In the genomic region with DNA sequence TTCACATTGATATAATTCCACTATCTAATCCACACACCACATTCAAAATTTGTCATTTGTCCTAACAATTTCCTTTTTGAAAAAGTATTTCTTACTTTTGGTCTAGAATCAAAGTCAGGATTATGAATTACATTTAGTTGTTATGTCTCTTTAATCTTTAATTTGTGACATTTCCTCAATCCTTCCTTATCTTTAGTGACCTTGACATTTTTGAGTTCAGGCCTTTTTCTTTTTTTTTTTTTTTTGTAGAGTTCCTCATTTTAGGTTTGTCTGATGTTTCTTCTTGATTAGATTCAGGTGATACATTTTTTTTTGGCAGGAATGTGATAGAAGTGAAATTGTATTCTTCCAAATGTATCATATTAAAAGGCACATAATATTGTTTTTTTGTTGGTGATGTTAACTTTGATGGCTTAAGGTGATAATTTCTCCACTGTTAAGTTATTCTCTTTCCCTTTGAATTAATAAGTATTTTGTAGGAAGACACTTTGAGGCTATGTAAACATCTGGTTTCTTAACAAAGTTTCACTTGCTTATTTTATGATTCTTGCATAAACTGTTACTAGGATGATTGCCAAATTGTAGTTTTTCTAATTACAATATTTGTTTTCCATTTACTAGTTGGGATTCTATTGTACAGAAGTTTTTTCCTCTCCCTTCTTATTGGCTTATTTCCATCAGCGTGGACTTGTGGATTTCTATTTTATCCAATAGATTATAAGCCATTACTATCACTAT, we compare ENCODE assay signal across 1 cellular context.
TF ChIP-seq lines count a peak whose summit lies in the region.

No MANE protein-coding gene starts in this region.

TF ChIP-seq in K562, 482 proteins besides CTCF, POLR2A, EP300 and RAD21:
- no peak for TF ChIP-seq ATF3 (IDR thresholded peaks at IDR 0.05)
- TF ChIP-seq ATF3 (CRISPR knock-in tag; conservative IDR thresholded peaks at IDR 0.05): no peak
- TF ChIP-seq DPF2 (IDR thresholded peaks at IDR 0.05): peak; percentile 34; the same call in 1 of the 2 replicates
- peak; percentile 69; the same call in 1 of the 2 replicates for TF ChIP-seq SMARCE1 (IDR thresholded peaks at IDR 0.05)
- TF ChIP-seq ZNF384 (IDR thresholded peaks at IDR 0.05; ENCODE audit: low read depth, low read length): peak; percentile 64; the same call in 1 of the 2 replicates
- TF ChIP-seq MEIS2 (IDR thresholded peaks at IDR 0.05; ENCODE audit: partially characterized antibody): peak; percentile 11
- 0 out of 2 replicates have a peak, but pooled peaks have one; percentile 41 for TF ChIP-seq SMARCA4 (IDR thresholded peaks at IDR 0.05)
- no peak for TF ChIP-seq KLF16 (IDR thresholded peaks at IDR 0.05)
- no peak for TF ChIP-seq ZNF57 (CRISPR knock-in tag; IDR thresholded peaks at IDR 0.05)
- TF ChIP-seq PRDM10 (IDR thresholded peaks at IDR 0.05; ENCODE audit: partially characterized antibody): no peak
- peak; percentile 22; the same call in 1 of the 2 replicates for TF ChIP-seq MTA1 (IDR thresholded peaks at IDR 0.05; ENCODE audit: borderline replicate concordance)
- no peak for TF ChIP-seq PURB (CRISPR knock-in tag; IDR thresholded peaks at IDR 0.05; ENCODE audit: low read depth)
- TF ChIP-seq ESRRA (IDR thresholded peaks at IDR 0.05; ENCODE audit: borderline replicate concordance, low read depth): 0 out of 2 replicates have a peak, but pooled peaks have one; percentile 52
- TF ChIP-seq, protein P1, sequence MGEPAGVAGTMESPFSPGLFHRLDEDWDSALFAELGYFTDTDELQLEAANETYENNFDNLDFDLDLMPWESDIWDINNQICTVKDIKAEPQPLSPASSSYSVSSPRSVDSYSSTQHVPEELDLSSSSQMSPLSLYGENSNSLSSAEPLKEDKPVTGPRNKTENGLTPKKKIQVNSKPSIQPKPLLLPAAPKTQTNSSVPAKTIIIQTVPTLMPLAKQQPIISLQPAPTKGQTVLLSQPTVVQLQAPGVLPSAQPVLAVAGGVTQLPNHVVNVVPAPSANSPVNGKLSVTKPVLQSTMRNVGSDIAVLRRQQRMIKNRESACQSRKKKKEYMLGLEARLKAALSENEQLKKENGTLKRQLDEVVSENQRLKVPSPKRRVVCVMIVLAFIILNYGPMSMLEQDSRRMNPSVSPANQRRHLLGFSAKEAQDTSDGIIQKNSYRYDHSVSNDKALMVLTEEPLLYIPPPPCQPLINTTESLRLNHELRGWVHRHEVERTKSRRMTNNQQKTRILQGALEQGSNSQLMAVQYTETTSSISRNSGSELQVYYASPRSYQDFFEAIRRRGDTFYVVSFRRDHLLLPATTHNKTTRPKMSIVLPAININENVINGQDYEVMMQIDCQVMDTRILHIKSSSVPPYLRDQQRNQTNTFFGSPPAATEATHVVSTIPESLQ (CRISPR knock-in tag; IDR thresholded peaks at IDR 0.05): no peak
- peak; percentile 22; the same call in 1 of the 2 replicates for TF ChIP-seq PKNOX1 (IDR thresholded peaks at IDR 0.05)
